ENCODE assay signal across 1 cellular context in genomic region chr12:76544601-76545261, GRCh38.
TF ChIP-seq lines count a peak whose summit lies in the region.

No MANE protein-coding gene starts in this region.

TF ChIP-seq in HEK293, 187 proteins besides CTCF, POLR2A, EP300 and RAD21 (continued from another document):
- TF ChIP-seq REST (tag by site-specific recombination; IDR thresholded peaks at IDR 0.05) (no peak), ZNF571 (tag by site-specific recombination; IDR thresholded peaks at IDR 0.05) (no peak), ZNF777 (tag by site-specific recombination; IDR thresholded peaks at IDR 0.05; ENCODE audit: borderline replicate concordance) (no peak), ZNF510 (tag by site-specific recombination; IDR thresholded peaks at IDR 0.05; ENCODE audit: insufficient replicate concordance) (no peak), PRDM1 (tag by site-specific recombination; IDR thresholded peaks at IDR 0.05) (0 out of 2 replicates have a peak, but pooled peaks have one; percentile 28), PRDM6 (tag by site-specific recombination; IDR thresholded peaks at IDR 0.05) (peak; percentile 49), MEIS1 (CRISPR knock-in tag; IDR thresholded peaks at IDR 0.05; ENCODE audit: borderline replicate concordance) (no peak)
